In the genomic region with DNA sequence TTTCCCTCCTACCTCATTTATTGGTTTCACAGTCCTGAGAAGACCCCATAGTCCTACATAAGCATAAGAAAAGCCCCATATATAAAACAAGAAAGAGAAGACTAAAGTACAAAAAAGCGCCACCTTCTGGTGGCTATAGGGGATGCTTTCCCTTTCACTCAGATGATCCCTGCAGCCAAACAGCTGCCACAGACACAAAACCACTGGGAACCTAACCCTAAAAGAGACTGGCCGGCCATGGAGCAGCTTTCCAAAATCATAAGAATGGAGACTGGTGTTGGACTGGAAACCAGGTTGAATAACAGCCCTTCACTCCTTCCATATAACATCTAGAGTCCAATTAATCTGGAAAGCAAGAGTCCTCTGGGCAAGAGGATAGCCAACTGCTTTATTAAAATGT, we compare ENCODE assay signal across 8 cellular contexts. TPM values are rescaled to one million over a fixed set of nuclear protein-coding genes. Genes with fewer than 3 reads are reported as not detected.
A peak's percentile ranks its signal among the peaks of the same experiment; 100 is the strongest.
DNase-seq lines count a peak whose midpoint lies in the region; ATAC-seq, FAIRE-seq and TF ChIP-seq lines count a peak whose summit lies in the region.

No MANE protein-coding gene starts in this region.

- H3K27me3 ChIP-seq in bronchial epithelial cell (ENCODE audit: control insufficient read depth, insufficient read depth, low read length) (no peaks in the 10 kb centered on the region), testis (no peaks in the 10 kb centered on the region)

- H3K27ac ChIP-seq in testis, result peak overlapping the region in 1 of 2 donors; percentile 76

- TF ChIP-seq CTCF in AG09319 (IDR thresholded peaks at IDR 0.05; ENCODE audit: low read depth, low read length) (peak; percentile 50), GM12875 (IDR thresholded peaks at IDR 0.05; ENCODE audit: borderline replicate concordance, insufficient read depth, low read depth, low read length) (peak; percentile 62), bronchial epithelial cell (IDR thresholded peaks at IDR 0.05; ENCODE audit: insufficient read depth, low read length, severe bottlenecking) (peak; percentile 59), testis (IDR thresholded peaks at IDR 0.05) (peak in 2 of 3 experiments; percentile 40 to 47)

- no peaks in the 10 kb centered on the region for H3K9me3 ChIP-seq in testis

- WGBS in testis, 2 donors, result 59 to 62% methylated on average over 2 of the region's 2 CpGs

- no peak for FAIRE-seq in bronchial epithelial cell (lab: Jason Lieb, UNC)

- H3K4me1 ChIP-seq in testis, result peaks cover 20% of the 10 kb centered on the region

- DNase-seq in AG09319 (ENCODE audit: extremely low read depth, low read depth) (no peak), SHP77 (lab: John Stamatoyannopoulos, UW) (peak; percentile 10 to 11), bronchial epithelial cell (ENCODE audit: low read depth) (no peak), left lobe of liver (ENCODE audit: low spot score) (no peak), testis (peak; percentile 49), occipital lobe (lab: John Stamatoyannopoulos, UW) (no peak)

- no peak for TF ChIP-seq POLR2A in testis (IDR thresholded peaks at IDR 0.05)

- peak; percentile 36 for ATAC-seq in left lobe of liver
- no peak for ATAC-seq in HG03460 (IDR thresholded peaks at IDR 0.05; ENCODE audit: unreplicated experiment)

- H3K36me3 ChIP-seq in bronchial epithelial cell (ENCODE audit: control insufficient read depth, insufficient read depth, low read length) (peaks cover 12% of the 10 kb centered on the region), testis (ENCODE audit: low read depth, missing control alignments) (no peaks in the 10 kb centered on the region)

- intact Hi-C loops in testis (cut with DNase I; ENCODE audit: low total_unique reads), result no loop called here

- H3K4me3 ChIP-seq in GM12875 (ENCODE audit: low read depth, low read length), result no peak overlapping the region
- H3K4me3 ChIP-seq in bronchial epithelial cell (ENCODE audit: low read depth, low read length), result no peak overlapping the region
- no peak overlapping the region for H3K4me3 ChIP-seq in testis

RNA-seq across cellular contexts. Expression of a gene that starts 11.4 kb away (rescaled TPM):
- total RNA-seq in bronchial epithelial cell, result 127 and 138 TPM in 2 replicates
- total RNA-seq in left lobe of liver, result 44.0 TPM
- total RNA-seq in testis, result 100 to 1,000 TPM; 132 to 145 TPM
- polyA plus RNA-seq in testis (ENCODE audit: insufficient read depth, low read depth, low replicate concordance), result 89.0 TPM
- 175 TPM for total RNA-seq in occipital lobe

RNA-seq across cellular contexts. Expression of a gene that starts 43.5 kb away (rescaled TPM):
- 73.0 and 83.2 TPM in 2 replicates for total RNA-seq in bronchial epithelial cell
- 8.0 TPM for total RNA-seq in left lobe of liver
- 10 to 100 TPM; 50.9 to 59.2 TPM for total RNA-seq in testis
- 22.2 TPM for polyA plus RNA-seq in testis (ENCODE audit: insufficient read depth, low read depth, low replicate concordance)
- total RNA-seq in occipital lobe, result 70.7 TPM

Comparison
In these comparisons a context has a peak if more than half of its experiments do, and no peak if none do; other contexts are left out.
1. DNase-seq: peak in SHP77 (2 of 2) and testis (single experiment); none in AG09319 (single experiment), bronchial epithelial cell (single experiment), left lobe of liver (single experiment) and occipital lobe (single experiment).
2. Peak in every context shown above with its lines, with median percentiles within 50 percentile points of each other: CTCF ChIP-seq.